In the genomic region with DNA sequence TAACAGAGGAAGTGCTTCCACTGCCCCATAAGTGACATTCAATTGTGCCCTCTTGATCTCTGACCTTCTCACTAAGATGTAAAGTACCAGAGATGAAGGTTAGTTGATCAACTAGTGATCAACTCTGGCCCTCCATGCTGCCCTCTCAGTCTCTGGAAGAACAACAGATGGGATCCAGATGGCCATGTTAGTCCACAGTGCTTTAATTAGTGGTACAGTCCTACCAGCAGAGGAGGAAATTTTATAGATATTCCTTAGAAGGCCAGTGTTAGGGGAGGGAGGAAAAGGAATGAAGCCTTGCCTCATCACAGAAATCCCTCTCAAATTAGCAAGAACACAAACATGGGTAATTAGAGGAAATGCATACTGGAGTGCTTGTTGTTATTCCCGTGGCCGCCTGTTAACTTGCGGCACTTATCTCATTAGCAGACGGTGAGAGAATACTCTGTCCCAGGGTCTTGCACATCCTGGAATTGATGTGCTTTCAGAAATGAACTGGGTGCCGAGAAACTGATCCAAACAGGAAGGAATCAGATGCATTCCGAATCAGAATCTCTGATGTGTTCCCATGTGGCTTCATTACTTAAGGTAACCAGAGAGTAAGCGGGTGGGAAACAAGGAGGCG, we compare ENCODE assay signal across 23 cellular contexts.
DNase-seq lines count a peak whose midpoint lies in the region; ATAC-seq and TF ChIP-seq lines count a peak whose summit lies in the region.
"Had no signal": no experiment of that assay in that cellular context is flagged by ENCODE, and none has a peak within 500 bp of the region (broad histone marks: within the 10 kb centered on the region; RNA-seq: fewer than 3 reads in every experiment).

No MANE protein-coding gene starts in this region.

- no peak overlapping the region for H3K27ac Mint-ChIP-seq in GM23338
- H3K27ac Mint-ChIP-seq: CD4-positive, CD25-positive, alpha-beta regulatory T cell; natural killer cell had no signal

- H3K27ac ChIP-seq in GM23338 (ENCODE audit: low read depth) (no peak overlapping the region), thyroid gland (no peak overlapping the region)
- H3K27ac ChIP-seq: parathyroid adenoma, right lobe of liver, RWPE1, vagina had no signal

- no peaks in the 10 kb centered on the region for H4K20me1 ChIP-seq in GM23338 (replicated peaks; ENCODE audit: insufficient read depth)

- H3K9me3 Mint-ChIP-seq in GM23338 = no peaks in the 10 kb centered on the region
- H3K9me3 Mint-ChIP-seq: activated T-cell treated with anti-CD3 and anti-CD28 coated beads, Interleukin-2, amount 50 U/mL, for 4 hours had no signal

- peaks cover 2% of the 10 kb centered on the region for H3K27me3 Mint-ChIP-seq in GM23338 (ENCODE audit: insufficient read depth, low read depth, poor library complexity)

- TF ChIP-seq CTCF in AG09319 (IDR thresholded peaks at IDR 0.05; ENCODE audit: low read depth, low read length) = no peak; the same call in none of the 2 replicates
- no peak for TF ChIP-seq CTCF in GM23338 (conservative IDR thresholded peaks at IDR 0.05; ENCODE audit: low read depth in 2 of 2)
- TF ChIP-seq CTCF in thyroid gland (IDR thresholded peaks at IDR 0.05) = no peak

- H3K27me3 ChIP-seq in GM23338 (ENCODE audit: insufficient read depth) (no peaks in the 10 kb centered on the region), NT2/D1 (ENCODE audit: insufficient read depth, insufficient read length) (no peaks in the 10 kb centered on the region), thyroid gland (no peaks in the 10 kb centered on the region)
- H3K27me3 ChIP-seq: right lobe of liver, vagina had no signal

- H3K4me3 ChIP-seq in GM23338 (no peak overlapping the region), NT2/D1 (ENCODE audit: insufficient read length, low read depth) (no peak overlapping the region), thyroid gland (replicated peaks in 1 of 3) (no peak overlapping the region)
- H3K4me3 ChIP-seq: right lobe of liver, vagina had no signal

- peak; percentile 25 for DNase-seq in AG09319 (ENCODE audit: extremely low read depth, low read depth)
- DNase-seq in GM23338 (ENCODE audit: low spot score) = peak; percentile 2
- DNase-seq in NT2/D1 (ENCODE audit: low read depth, low spot score) = peak; percentile 25
- DNase-seq in fibroblast of gingiva (ENCODE audit: low read depth) = peak; percentile 66
- DNase-seq in GOT3 (lab: John Stamatoyannopoulos, UW) = no peak
- no peak for DNase-seq in NCI-H2107 treated with DMSO at 0.1 percent for 48 hours (lab: John Stamatoyannopoulos, UW; ENCODE audit: unreplicated experiment)
- no peak for DNase-seq in dedifferentiated amniotic fluid mesenchymal stem cell (ENCODE audit: extremely low spot score)
- DNase-seq in thyroid gland = no peak
- DNase-seq: activated naive CD4-positive, alpha-beta T cell treated with anti-CD3 and anti-CD28 coated beads, Interleukin-2, amount 50 U/mL, for 16 hours; activated T-cell treated with anti-CD3 and anti-CD28 coated beads, Interleukin-2, amount 50 U/mL, for 4 hours; aorta; CD4-positive, CD25-positive, alpha-beta regulatory T cell; central memory CD4-positive, alpha-beta T cell; DMS153; left colon; natural killer cell; NCI-H1417 treated with DMSO at 0.1 percent for 48 hours; right lobe of liver; T1000 had no signal

- peaks cover 11% of the 10 kb centered on the region; the same call in 1 of the 2 replicates for H3K4me1 ChIP-seq in GM23338 (ENCODE audit: insufficient read depth)
- no peaks in the 10 kb centered on the region for H3K4me1 ChIP-seq in NT2/D1 (ENCODE audit: insufficient read depth, insufficient read length)
- no peaks in the 10 kb centered on the region for H3K4me1 ChIP-seq in thyroid gland
- H3K4me1 ChIP-seq: parathyroid adenoma, right lobe of liver, vagina had no signal

- H3K36me3 Mint-ChIP-seq in GM23338 (ENCODE audit: low read depth) = no peaks in the 10 kb centered on the region
- H3K36me3 Mint-ChIP-seq: CD4-positive, CD25-positive, alpha-beta regulatory T cell; natural killer cell had no signal

- H3K4me1 Mint-ChIP-seq in GM23338 = peaks cover 5% of the 10 kb centered on the region; the same call in 2 of the 3 replicates
- H3K4me1 Mint-ChIP-seq: CD4-positive, CD25-positive, alpha-beta regulatory T cell; natural killer cell had no signal

- no peak for ATAC-seq in GM23338
- ATAC-seq: activated CD4-positive, CD25-positive, alpha-beta regulatory T cell treated with anti-CD3 and anti-CD28 coated beads, Interleukin-2, amount 50 U/mL, for 24 hours; activated T-cell treated with anti-CD3 and anti-CD28 coated beads, Interleukin-2, amount 50 U/mL, for 4 hours; left colon; natural killer cell had no signal

- TF ChIP-seq POLR2A in thyroid gland (IDR thresholded peaks at IDR 0.05) = no peak

- H3K9ac ChIP-seq in NT2/D1 (ENCODE audit: insufficient read length, low read depth) = no peak overlapping the region
- H3K9ac ChIP-seq: parathyroid adenoma had no signal

- no peak overlapping the region for H3K4me2 ChIP-seq in GM23338

- 79 to 81% methylated on average over 8 of the region's 8 CpGs for WGBS in thyroid gland, 2 donors

- H2AFZ ChIP-seq in GM23338 = peak overlapping the region; percentile 81
- H2AFZ ChIP-seq: parathyroid adenoma had no signal

- no peaks in the 10 kb centered on the region for H3K36me3 ChIP-seq in GM23338 (ENCODE audit: insufficient read depth)
- no peaks in the 10 kb centered on the region for H3K36me3 ChIP-seq in NT2/D1 (ENCODE audit: insufficient read depth, insufficient read length, low read length)
- no peaks in the 10 kb centered on the region for H3K36me3 ChIP-seq in thyroid gland
- H3K36me3 ChIP-seq: right lobe of liver, vagina had no signal

- no peak overlapping the region for H3K4me3 Mint-ChIP-seq in GM23338
- H3K4me3 Mint-ChIP-seq: activated T-cell treated with anti-CD3 and anti-CD28 coated beads, Interleukin-2, amount 50 U/mL, for 4 hours; CD4-positive, CD25-positive, alpha-beta regulatory T cell; natural killer cell had no signal

- H3K9me2 ChIP-seq in GM23338 (ENCODE audit: insufficient read depth) = peaks cover 16% of the 10 kb centered on the region; the same call in 1 of the 2 replicates

- intact Hi-C loops in thyroid gland (cut with DNase I) = no loop called here

- H3K79me2 ChIP-seq in GM23338 (replicated peaks; ENCODE audit: insufficient read depth) = no peaks in the 10 kb centered on the region
- H3K79me2 ChIP-seq: parathyroid adenoma had no signal

- H3K9me3 ChIP-seq in NT2/D1 (ENCODE audit: insufficient read depth, low read length) (no peaks in the 10 kb centered on the region), thyroid gland (no peaks in the 10 kb centered on the region)
- H3K9me3 ChIP-seq: right lobe of liver, vagina had no signal

- no peaks in the 10 kb centered on the region for H3F3A ChIP-seq in GM23338 (replicated peaks; ENCODE audit: low read depth)

TF ChIP-seq in GM23338, 12 proteins besides CTCF, POLR2A, EP300 and RAD21 (continues in another document):
- TF ChIP-seq EZH2 (IDR thresholded peaks at IDR 0.05; ENCODE audit: low read depth, unreplicated experiment) = no peak

Comparison
In these comparisons a context has a peak if more than half of its experiments do, and no peak if none do; other contexts are left out.
1. DNase-seq: peak in AG09319 (single experiment), GM23338 (single experiment), NT2/D1 (single experiment) and fibroblast of gingiva (single experiment); none in GOT3 (single experiment), NCI-H2107 treated with DMSO at 0.1 percent for 48 hours (single experiment), dedifferentiated amniotic fluid mesenchymal stem cell (single experiment) and thyroid gland (0 of 2).